ENCODE assay signal across 1 cellular context in genomic region chr15:59892995-59893394, GRCh38.
TF ChIP-seq lines count a peak whose summit lies in the region.

No MANE protein-coding gene starts in this region.

TF ChIP-seq in K562, 482 proteins besides CTCF, POLR2A, EP300 and RAD21 (continued from another document):
- peak; percentile 88 for TF ChIP-seq REST (CRISPR knock-in tag; IDR thresholded peaks at IDR 0.05; ENCODE audit: low read depth)
- TF ChIP-seq DNMT1 (IDR thresholded peaks at IDR 0.05) = no peak
- no peak for TF ChIP-seq DIDO1 (tag; IDR thresholded peaks at IDR 0.05; ENCODE audit: low read depth)
- TF ChIP-seq SAFB2 (IDR thresholded peaks at IDR 0.05; ENCODE audit: borderline replicate concordance, low read depth, low read length, severe bottlenecking) = no peak
- TF ChIP-seq CBX1 (IDR thresholded peaks at IDR 0.05; ENCODE audit: low read depth) = no peak
- no peak for TF ChIP-seq ZNF395 (CRISPR knock-in tag; IDR thresholded peaks at IDR 0.05)
- TF ChIP-seq MIER1 (IDR thresholded peaks at IDR 0.05; ENCODE audit: low read depth) = peak; percentile 79
- TF ChIP-seq MEF2A (IDR thresholded peaks at IDR 0.05; ENCODE audit: control insufficient read depth, low read depth, low read length) = no peak
- peak; percentile 88 for TF ChIP-seq EHMT2 (IDR thresholded peaks at IDR 0.05)
- TF ChIP-seq ZNF740 (CRISPR knock-in tag; IDR thresholded peaks at IDR 0.05) = no peak
- no peak for TF ChIP-seq ZNF740 (tag; IDR thresholded peaks at IDR 0.05)
- no peak for TF ChIP-seq ZNF384 (IDR thresholded peaks at IDR 0.05; ENCODE audit: low read depth, low read length)
TF ChIP-seq in K562: peak in this region for 3.
